1 cellular context compared by ENCODE assay signal in genomic region chr4:30116401-30116800, GRCh38.
TF ChIP-seq lines count a peak whose summit lies in the region.

No MANE protein-coding gene starts in this region.

TF ChIP-seq in WTC11, 78 proteins besides CTCF, POLR2A, EP300 and RAD21 (continued from another document):
- TF ChIP-seq OVOL2 (CRISPR knock-in tag; IDR thresholded peaks at IDR 0.05; ENCODE audit: borderline replicate concordance) (no peak), ZNF232 (CRISPR knock-in tag; IDR thresholded peaks at IDR 0.05) (no peak), NFYB (CRISPR knock-in tag; conservative IDR thresholded peaks at IDR 0.05; ENCODE audit: low read depth) (no peak), FOXP1 (CRISPR knock-in tag; IDR thresholded peaks at IDR 0.05; ENCODE audit: borderline replicate concordance) (no peak), SMAD3 (CRISPR knock-in tag; IDR thresholded peaks at IDR 0.05; ENCODE audit: borderline replicate concordance) (no peak), MLX (CRISPR knock-in tag; IDR thresholded peaks at IDR 0.05) (no peak), HMGA2 (CRISPR knock-in tag; IDR thresholded peaks at IDR 0.05) (no peak), GRHL2 (CRISPR knock-in tag; IDR thresholded peaks at IDR 0.05; ENCODE audit: insufficient replicate concordance, severe bottlenecking) (no peak), PREB (CRISPR knock-in tag; IDR thresholded peaks at IDR 0.05; ENCODE audit: borderline replicate concordance) (no peak)
- TF ChIP-seq, protein P1, sequence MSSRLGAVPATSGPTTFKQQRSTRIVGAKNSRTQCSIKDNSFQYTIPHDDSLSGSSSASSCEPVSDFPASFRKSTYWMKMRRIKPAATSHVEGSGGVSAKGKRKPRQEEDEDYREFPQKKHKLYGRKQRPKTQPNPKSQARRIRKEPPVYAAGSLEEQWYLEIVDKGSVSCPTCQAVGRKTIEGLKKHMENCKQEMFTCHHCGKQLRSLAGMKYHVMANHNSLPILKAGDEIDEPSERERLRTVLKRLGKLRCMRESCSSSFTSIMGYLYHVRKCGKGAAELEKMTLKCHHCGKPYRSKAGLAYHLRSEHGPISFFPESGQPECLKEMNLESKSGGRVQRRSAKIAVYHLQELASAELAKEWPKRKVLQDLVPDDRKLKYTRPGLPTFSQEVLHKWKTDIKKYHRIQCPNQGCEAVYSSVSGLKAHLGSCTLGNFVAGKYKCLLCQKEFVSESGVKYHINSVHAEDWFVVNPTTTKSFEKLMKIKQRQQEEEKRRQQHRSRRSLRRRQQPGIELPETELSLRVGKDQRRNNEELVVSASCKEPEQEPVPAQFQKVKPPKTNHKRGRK (CRISPR knock-in tag; IDR thresholded peaks at IDR 0.05; ENCODE audit: borderline replicate concordance), result no peak
- TF ChIP-seq, protein P2, sequence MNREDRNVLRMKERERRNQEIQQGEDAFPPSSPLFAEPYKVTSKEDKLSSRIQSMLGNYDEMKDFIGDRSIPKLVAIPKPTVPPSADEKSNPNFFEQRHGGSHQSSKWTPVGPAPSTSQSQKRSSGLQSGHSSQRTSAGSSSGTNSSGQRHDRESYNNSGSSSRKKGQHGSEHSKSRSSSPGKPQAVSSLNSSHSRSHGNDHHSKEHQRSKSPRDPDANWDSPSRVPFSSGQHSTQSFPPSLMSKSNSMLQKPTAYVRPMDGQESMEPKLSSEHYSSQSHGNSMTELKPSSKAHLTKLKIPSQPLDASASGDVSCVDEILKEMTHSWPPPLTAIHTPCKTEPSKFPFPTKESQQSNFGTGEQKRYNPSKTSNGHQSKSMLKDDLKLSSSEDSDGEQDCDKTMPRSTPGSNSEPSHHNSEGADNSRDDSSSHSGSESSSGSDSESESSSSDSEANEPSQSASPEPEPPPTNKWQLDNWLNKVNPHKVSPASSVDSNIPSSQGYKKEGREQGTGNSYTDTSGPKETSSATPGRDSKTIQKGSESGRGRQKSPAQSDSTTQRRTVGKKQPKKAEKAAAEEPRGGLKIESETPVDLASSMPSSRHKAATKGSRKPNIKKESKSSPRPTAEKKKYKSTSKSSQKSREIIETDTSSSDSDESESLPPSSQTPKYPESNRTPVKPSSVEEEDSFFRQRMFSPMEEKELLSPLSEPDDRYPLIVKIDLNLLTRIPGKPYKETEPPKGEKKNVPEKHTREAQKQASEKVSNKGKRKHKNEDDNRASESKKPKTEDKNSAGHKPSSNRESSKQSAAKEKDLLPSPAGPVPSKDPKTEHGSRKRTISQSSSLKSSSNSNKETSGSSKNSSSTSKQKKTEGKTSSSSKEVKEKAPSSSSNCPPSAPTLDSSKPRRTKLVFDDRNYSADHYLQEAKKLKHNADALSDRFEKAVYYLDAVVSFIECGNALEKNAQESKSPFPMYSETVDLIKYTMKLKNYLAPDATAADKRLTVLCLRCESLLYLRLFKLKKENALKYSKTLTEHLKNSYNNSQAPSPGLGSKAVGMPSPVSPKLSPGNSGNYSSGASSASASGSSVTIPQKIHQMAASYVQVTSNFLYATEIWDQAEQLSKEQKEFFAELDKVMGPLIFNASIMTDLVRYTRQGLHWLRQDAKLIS (CRISPR knock-in tag; IDR thresholded peaks at IDR 0.05; ENCODE audit: borderline replicate concordance), result no peak
- TF ChIP-seq, protein P3, sequence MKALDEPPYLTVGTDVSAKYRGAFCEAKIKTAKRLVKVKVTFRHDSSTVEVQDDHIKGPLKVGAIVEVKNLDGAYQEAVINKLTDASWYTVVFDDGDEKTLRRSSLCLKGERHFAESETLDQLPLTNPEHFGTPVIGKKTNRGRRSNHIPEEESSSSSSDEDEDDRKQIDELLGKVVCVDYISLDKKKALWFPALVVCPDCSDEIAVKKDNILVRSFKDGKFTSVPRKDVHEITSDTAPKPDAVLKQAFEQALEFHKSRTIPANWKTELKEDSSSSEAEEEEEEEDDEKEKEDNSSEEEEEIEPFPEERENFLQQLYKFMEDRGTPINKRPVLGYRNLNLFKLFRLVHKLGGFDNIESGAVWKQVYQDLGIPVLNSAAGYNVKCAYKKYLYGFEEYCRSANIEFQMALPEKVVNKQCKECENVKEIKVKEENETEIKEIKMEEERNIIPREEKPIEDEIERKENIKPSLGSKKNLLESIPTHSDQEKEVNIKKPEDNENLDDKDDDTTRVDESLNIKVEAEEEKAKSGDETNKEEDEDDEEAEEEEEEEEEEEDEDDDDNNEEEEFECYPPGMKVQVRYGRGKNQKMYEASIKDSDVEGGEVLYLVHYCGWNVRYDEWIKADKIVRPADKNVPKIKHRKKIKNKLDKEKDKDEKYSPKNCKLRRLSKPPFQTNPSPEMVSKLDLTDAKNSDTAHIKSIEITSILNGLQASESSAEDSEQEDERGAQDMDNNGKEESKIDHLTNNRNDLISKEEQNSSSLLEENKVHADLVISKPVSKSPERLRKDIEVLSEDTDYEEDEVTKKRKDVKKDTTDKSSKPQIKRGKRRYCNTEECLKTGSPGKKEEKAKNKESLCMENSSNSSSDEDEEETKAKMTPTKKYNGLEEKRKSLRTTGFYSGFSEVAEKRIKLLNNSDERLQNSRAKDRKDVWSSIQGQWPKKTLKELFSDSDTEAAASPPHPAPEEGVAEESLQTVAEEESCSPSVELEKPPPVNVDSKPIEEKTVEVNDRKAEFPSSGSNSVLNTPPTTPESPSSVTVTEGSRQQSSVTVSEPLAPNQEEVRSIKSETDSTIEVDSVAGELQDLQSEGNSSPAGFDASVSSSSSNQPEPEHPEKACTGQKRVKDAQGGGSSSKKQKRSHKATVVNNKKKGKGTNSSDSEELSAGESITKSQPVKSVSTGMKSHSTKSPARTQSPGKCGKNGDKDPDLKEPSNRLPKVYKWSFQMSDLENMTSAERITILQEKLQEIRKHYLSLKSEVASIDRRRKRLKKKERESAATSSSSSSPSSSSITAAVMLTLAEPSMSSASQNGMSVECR (CRISPR knock-in tag; IDR thresholded peaks at IDR 0.05; ENCODE audit: borderline replicate concordance), result no peak
